In the genomic region with DNA sequence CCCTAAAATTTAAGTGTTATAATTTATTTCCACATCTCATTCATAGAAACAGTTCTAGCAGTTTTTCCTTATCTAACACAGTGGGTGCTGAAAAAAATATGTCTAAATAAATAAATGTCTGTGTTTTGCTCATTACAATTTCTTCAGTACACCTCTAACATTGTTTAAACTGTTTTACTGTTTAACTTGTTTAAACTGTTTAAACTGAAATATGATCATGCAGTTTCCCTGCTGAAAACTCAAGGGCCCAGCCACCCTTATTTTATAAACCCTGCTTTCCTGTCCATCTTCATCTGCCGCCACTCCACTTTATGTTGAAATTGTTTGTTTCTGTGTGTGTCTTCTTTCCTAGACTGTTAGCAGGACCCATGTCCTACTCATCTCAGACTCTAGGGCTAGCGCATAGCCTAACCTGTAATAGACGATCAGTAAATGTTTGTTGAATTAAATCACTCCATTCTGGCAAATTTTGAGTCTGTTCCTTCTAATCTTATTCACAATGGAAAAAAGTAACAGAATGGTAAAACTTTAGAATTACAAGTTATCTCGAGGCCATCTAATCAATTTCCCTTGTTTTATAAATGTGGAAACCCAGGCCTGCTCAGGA, we compare ENCODE assay signal across 2 cellular contexts.
TF ChIP-seq lines count a peak whose summit lies in the region.

No MANE protein-coding gene starts in this region.

TF ChIP-seq in HCT116, 20 proteins besides CTCF, POLR2A, EP300 and RAD21:
- TF ChIP-seq POLR2AphosphoS5 (IDR thresholded peaks at IDR 0.05; ENCODE audit: low read depth, low read length) (no peak), ZFX (IDR thresholded peaks at IDR 0.05) (no peak), EGR1 (IDR thresholded peaks at IDR 0.05; ENCODE audit: low read depth) (no peak), JUND (IDR thresholded peaks at IDR 0.05) (no peak), TCF7L2 (IDR thresholded peaks at IDR 0.05; ENCODE audit: borderline replicate concordance, extremely low read depth, insufficient read depth, insufficient read length) (no peak), ZNF274 (IDR thresholded peaks at IDR 0.05; ENCODE audit: low read depth, low read length) (no peak), YY1 (IDR thresholded peaks at IDR 0.05; ENCODE audit: extremely low read depth, insufficient replicate concordance, low read depth, low read length) (no peak), CBX3 (IDR thresholded peaks at IDR 0.05; ENCODE audit: low read depth) (no peak), SP1 (IDR thresholded peaks at IDR 0.05; ENCODE audit: low read depth) (no peak), EZH2phosphoT487 (IDR thresholded peaks at IDR 0.05; ENCODE audit: borderline replicate concordance) (no peak), CEBPB (IDR thresholded peaks at IDR 0.05; ENCODE audit: low read depth) (no peak)

TF ChIP-seq in liver, 16 proteins besides CTCF, POLR2A, EP300 and RAD21:
- TF ChIP-seq FOXA2 (IDR thresholded peaks at IDR 0.05) (no peak), JUND (IDR thresholded peaks at IDR 0.05) (no peak), MAX (IDR thresholded peaks at IDR 0.05) (no peak), SP1 (IDR thresholded peaks at IDR 0.05) (no peak), HNF4G (IDR thresholded peaks at IDR 0.05) (no peak), HNF4A (conservative IDR thresholded peaks at IDR 0.05) (no peak), EGR1 (IDR thresholded peaks at IDR 0.05; ENCODE audit: low read depth in 2 of 2) (no peak), YY1 (IDR thresholded peaks at IDR 0.05) (no peak), GABPA (IDR thresholded peaks at IDR 0.05 in 1 of 2, conservative IDR thresholded peaks at IDR 0.05 in 1 of 2) (no peak), ATF3 (IDR thresholded peaks at IDR 0.05) (no peak), RXRA (IDR thresholded peaks at IDR 0.05) (no peak), FOXA1 (IDR thresholded peaks at IDR 0.05) (no peak), NR2F2 (IDR thresholded peaks at IDR 0.05) (no peak), TAF1 (conservative IDR thresholded peaks at IDR 0.05) (no peak)
- TF ChIP-seq, protein P1, sequence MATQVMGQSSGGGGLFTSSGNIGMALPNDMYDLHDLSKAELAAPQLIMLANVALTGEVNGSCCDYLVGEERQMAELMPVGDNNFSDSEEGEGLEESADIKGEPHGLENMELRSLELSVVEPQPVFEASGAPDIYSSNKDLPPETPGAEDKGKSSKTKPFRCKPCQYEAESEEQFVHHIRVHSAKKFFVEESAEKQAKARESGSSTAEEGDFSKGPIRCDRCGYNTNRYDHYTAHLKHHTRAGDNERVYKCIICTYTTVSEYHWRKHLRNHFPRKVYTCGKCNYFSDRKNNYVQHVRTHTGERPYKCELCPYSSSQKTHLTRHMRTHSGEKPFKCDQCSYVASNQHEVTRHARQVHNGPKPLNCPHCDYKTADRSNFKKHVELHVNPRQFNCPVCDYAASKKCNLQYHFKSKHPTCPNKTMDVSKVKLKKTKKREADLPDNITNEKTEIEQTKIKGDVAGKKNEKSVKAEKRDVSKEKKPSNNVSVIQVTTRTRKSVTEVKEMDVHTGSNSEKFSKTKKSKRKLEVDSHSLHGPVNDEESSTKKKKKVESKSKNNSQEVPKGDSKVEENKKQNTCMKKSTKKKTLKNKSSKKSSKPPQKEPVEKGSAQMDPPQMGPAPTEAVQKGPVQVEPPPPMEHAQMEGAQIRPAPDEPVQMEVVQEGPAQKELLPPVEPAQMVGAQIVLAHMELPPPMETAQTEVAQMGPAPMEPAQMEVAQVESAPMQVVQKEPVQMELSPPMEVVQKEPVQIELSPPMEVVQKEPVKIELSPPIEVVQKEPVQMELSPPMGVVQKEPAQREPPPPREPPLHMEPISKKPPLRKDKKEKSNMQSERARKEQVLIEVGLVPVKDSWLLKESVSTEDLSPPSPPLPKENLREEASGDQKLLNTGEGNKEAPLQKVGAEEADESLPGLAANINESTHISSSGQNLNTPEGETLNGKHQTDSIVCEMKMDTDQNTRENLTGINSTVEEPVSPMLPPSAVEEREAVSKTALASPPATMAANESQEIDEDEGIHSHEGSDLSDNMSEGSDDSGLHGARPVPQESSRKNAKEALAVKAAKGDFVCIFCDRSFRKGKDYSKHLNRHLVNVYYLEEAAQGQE (IDR thresholded peaks at IDR 0.05): no peak
- TF ChIP-seq, protein P2, sequence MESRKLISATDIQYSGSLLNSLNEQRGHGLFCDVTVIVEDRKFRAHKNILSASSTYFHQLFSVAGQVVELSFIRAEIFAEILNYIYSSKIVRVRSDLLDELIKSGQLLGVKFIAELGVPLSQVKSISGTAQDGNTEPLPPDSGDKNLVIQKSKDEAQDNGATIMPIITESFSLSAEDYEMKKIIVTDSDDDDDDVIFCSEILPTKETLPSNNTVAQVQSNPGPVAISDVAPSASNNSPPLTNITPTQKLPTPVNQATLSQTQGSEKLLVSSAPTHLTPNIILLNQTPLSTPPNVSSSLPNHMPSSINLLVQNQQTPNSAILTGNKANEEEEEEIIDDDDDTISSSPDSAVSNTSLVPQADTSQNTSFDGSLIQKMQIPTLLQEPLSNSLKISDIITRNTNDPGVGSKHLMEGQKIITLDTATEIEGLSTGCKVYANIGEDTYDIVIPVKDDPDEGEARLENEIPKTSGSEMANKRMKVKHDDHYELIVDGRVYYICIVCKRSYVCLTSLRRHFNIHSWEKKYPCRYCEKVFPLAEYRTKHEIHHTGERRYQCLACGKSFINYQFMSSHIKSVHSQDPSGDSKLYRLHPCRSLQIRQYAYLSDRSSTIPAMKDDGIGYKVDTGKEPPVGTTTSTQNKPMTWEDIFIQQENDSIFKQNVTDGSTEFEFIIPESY (IDR thresholded peaks at IDR 0.05): no peak
TF ChIP-seq in liver: peak in this region for 0.
